ENCODE assay signal across 10 cellular contexts in genomic region chr11:36361472-36361871, GRCh38.
A peak's percentile ranks its signal among the peaks of the same experiment; 100 is the strongest.
DNase-seq lines count a peak whose midpoint lies in the region; ATAC-seq and TF ChIP-seq lines count a peak whose summit lies in the region.
"Had no signal": no experiment of that assay in that cellular context is flagged by ENCODE, and none has a peak within 500 bp of the region (broad histone marks: within the 10 kb centered on the region; RNA-seq: fewer than 3 reads in every experiment).

No MANE protein-coding gene starts in this region.

- CTCF ChIA-PET in CD8-positive, alpha-beta T cell (lab: Charles Lee), result interaction anchor here (1.6 kb wide), 1 partner anchor 14 kb away, joined by 5 read pairs; no protein-coding TSS in a partner anchor

- H3K9me2 ChIP-seq in Loucy (replicated peaks; ENCODE audit: low read depth, low read length), result no peaks in the 10 kb centered on the region

- H3K27ac Mint-ChIP-seq in CD8-positive, alpha-beta T cell, result peak overlapping the region; percentile 23
- H3K27ac Mint-ChIP-seq in neural progenitor cell, result no peak overlapping the region

- TF ChIP-seq CTCF in CD8-positive, alpha-beta T cell (IDR thresholded peaks at IDR 0.05), result no peak
- TF ChIP-seq CTCF in Loucy (conservative IDR thresholded peaks at IDR 0.05; ENCODE audit: low read length) (no peak), neural progenitor cell (IDR thresholded peaks at IDR 0.05) (no peak)

- H3K9me3 Mint-ChIP-seq in CD8-positive, alpha-beta T cell, result no peaks in the 10 kb centered on the region
- H3K9me3 Mint-ChIP-seq in neural progenitor cell, result no peaks in the 10 kb centered on the region

- H2AFZ ChIP-seq in Loucy (ENCODE audit: low read length), result peak overlapping the region; percentile 32; the same call in 1 of the 2 replicates
- no peak overlapping the region for H2AFZ ChIP-seq in neural progenitor cell (replicated peaks)

- peak overlapping the region; percentile 23 for H3K4me3 Mint-ChIP-seq in CD8-positive, alpha-beta T cell
- peak overlapping the region; percentile 70 for H3K4me3 Mint-ChIP-seq in neural progenitor cell

- no peaks in the 10 kb centered on the region for H3K36me3 ChIP-seq in CD8-positive, alpha-beta T cell (ENCODE audit: insufficient read depth, low read length)
- H3K36me3 ChIP-seq in Loucy (ENCODE audit: insufficient read depth, low read length), result no peaks in the 10 kb centered on the region
- no peaks in the 10 kb centered on the region for H3K36me3 ChIP-seq in effector memory CD4-positive, alpha-beta T cell (ENCODE audit: control insufficient read depth, insufficient read depth, low read length)
- H3K36me3 ChIP-seq in neural progenitor cell, result no peaks in the 10 kb centered on the region

- ATAC-seq in CD8-positive, alpha-beta T cell, result no peak

- H3K9me3 ChIP-seq in CD8-positive, alpha-beta T cell (ENCODE audit: low read length), result no peaks in the 10 kb centered on the region
- no peaks in the 10 kb centered on the region for H3K9me3 ChIP-seq in Loucy (ENCODE audit: insufficient read depth, low read depth, low read length)
- H3K9me3 ChIP-seq in effector memory CD4-positive, alpha-beta T cell (ENCODE audit: control insufficient read depth, low read length), result no peaks in the 10 kb centered on the region
- no peaks in the 10 kb centered on the region for H3K9me3 ChIP-seq in neural progenitor cell (ENCODE audit: low read depth)

- no peak for DNase-seq in CD8-positive, alpha-beta T cell
- no peak for DNase-seq in effector memory CD4-positive, alpha-beta T cell
- DNase-seq in neural progenitor cell (ENCODE audit: low spot score) (no peak), iPS-NIHi7 (ENCODE audit: extremely low spot score) (no peak), SKM-1 treated with dmso at 0.1 percent for 144 hours (lab: John Stamatoyannopoulos, UW; ENCODE audit: unreplicated experiment) (no peak), nucleus accumbens (lab: John Stamatoyannopoulos, UW) (no peak), midbrain (lab: John Stamatoyannopoulos, UW) (no peak)
- DNase-seq: activated CD8-positive, alpha-beta memory T cell treated with anti-CD3 and anti-CD28 coated beads for 24 hours; Kasumi-1 had no signal

- no peak overlapping the region for H3K27ac ChIP-seq in CD8-positive, alpha-beta T cell (ENCODE audit: low read depth, low read length)
- H3K27ac ChIP-seq in effector memory CD4-positive, alpha-beta T cell (ENCODE audit: insufficient read depth, low read length, poor library complexity, severe bottlenecking), result peak overlapping the region; percentile 15
- no peak overlapping the region for H3K27ac ChIP-seq in neural progenitor cell

- peaks cover 10% of the 10 kb centered on the region for H3K4me1 ChIP-seq in CD8-positive, alpha-beta T cell (ENCODE audit: insufficient read depth, low read length)
- H3K4me1 ChIP-seq in Loucy (ENCODE audit: insufficient read depth, low read length, poor library complexity, severe bottlenecking) (peaks cover 98% of the 10 kb centered on the region), neural progenitor cell (peaks cover 36% of the 10 kb centered on the region)
- H3K4me1 ChIP-seq in effector memory CD4-positive, alpha-beta T cell (ENCODE audit: control insufficient read depth, insufficient read depth, low read length, poor library complexity, severe bottlenecking), result peaks cover 30% of the 10 kb centered on the region

- intact Hi-C loops in CD8-positive, alpha-beta T cell (cut with DNase I, micrococcal nuclease), result no loop called here

- peak overlapping the region; percentile 64 for H3K9ac ChIP-seq in Loucy (ENCODE audit: low read depth, low read length, poor library complexity, severe bottlenecking)
- no peak overlapping the region for H3K9ac ChIP-seq in neural progenitor cell

- peaks cover 31% of the 10 kb centered on the region for H3K4me1 Mint-ChIP-seq in CD8-positive, alpha-beta T cell (ENCODE audit: low read depth)
- H3K4me1 Mint-ChIP-seq in neural progenitor cell, result peaks cover 46% of the 10 kb centered on the region

- H3K27me3 ChIP-seq in CD8-positive, alpha-beta T cell (ENCODE audit: insufficient read depth, low read length), result no peaks in the 10 kb centered on the region
- H3K27me3 ChIP-seq in Loucy (ENCODE audit: insufficient read depth, low read length, poor library complexity, severe bottlenecking) (no peaks in the 10 kb centered on the region), neural progenitor cell (peaks cover 18% of the 10 kb centered on the region)
- H3K27me3 ChIP-seq in effector memory CD4-positive, alpha-beta T cell (replicated peaks; ENCODE audit: control insufficient read depth, insufficient read depth, low read length, poor library complexity, severe bottlenecking), result no peaks in the 10 kb centered on the region

- H3K4me2 ChIP-seq in Loucy (ENCODE audit: low read depth, low read length, poor library complexity, severe bottlenecking), result peak overlapping the region; percentile 82
- peak overlapping the region; percentile 59 for H3K4me2 ChIP-seq in neural progenitor cell

- POLR2A ChIA-PET in CD8-positive, alpha-beta T cell (lab: Charles Lee), result interaction anchor here (1.5 kb wide), 1 partner anchor 15 kb away, joined by 4 read pairs; no protein-coding TSS in a partner anchor

- H3F3A ChIP-seq in Loucy (ENCODE audit: low read depth), result peaks cover 31% of the 10 kb centered on the region
- H3F3A ChIP-seq in neural progenitor cell (ENCODE audit: low read depth), result peaks cover 10% of the 10 kb centered on the region

- H3K27me3 Mint-ChIP-seq in CD8-positive, alpha-beta T cell (ENCODE audit: low read depth), result peaks cover 6% of the 10 kb centered on the region
- H3K27me3 Mint-ChIP-seq in neural progenitor cell (ENCODE audit: insufficient read depth, low read depth), result peaks cover 12% of the 10 kb centered on the region

- H3K4me3 ChIP-seq in CD8-positive, alpha-beta T cell (ENCODE audit: low read depth, low read length), result no peak overlapping the region
- H3K4me3 ChIP-seq in Loucy (ENCODE audit: low read length, poor library complexity, severe bottlenecking) (peak overlapping the region; percentile 12), neural progenitor cell (no peak overlapping the region)
- peak overlapping the region; percentile 7 for H3K4me3 ChIP-seq in effector memory CD4-positive, alpha-beta T cell (ENCODE audit: insufficient read depth, low read depth, low read length, poor library complexity, severe bottlenecking)

- H4K20me1 ChIP-seq in Loucy (ENCODE audit: insufficient read depth, low read length, poor library complexity, severe bottlenecking) (no peaks in the 10 kb centered on the region), neural progenitor cell (ENCODE audit: low read depth) (no peaks in the 10 kb centered on the region)

- H3K36me3 Mint-ChIP-seq in CD8-positive, alpha-beta T cell, result no peaks in the 10 kb centered on the region
- no peaks in the 10 kb centered on the region for H3K36me3 Mint-ChIP-seq in neural progenitor cell

- no peaks in the 10 kb centered on the region for H3K79me2 ChIP-seq in Loucy (ENCODE audit: insufficient read depth, low read length)
- no peaks in the 10 kb centered on the region for H3K79me2 ChIP-seq in neural progenitor cell (ENCODE audit: low read depth)

Comparison
In these comparisons a context has a peak if more than half of its experiments do, and no peak if none do; other contexts are left out.
1. H3K4me3 ChIP-seq: peak in Loucy (single experiment) and effector memory CD4-positive, alpha-beta T cell (single experiment); none in CD8-positive, alpha-beta T cell (single experiment) and neural progenitor cell (single experiment).